15 cellular contexts compared by ENCODE assay signal in the genomic region with DNA sequence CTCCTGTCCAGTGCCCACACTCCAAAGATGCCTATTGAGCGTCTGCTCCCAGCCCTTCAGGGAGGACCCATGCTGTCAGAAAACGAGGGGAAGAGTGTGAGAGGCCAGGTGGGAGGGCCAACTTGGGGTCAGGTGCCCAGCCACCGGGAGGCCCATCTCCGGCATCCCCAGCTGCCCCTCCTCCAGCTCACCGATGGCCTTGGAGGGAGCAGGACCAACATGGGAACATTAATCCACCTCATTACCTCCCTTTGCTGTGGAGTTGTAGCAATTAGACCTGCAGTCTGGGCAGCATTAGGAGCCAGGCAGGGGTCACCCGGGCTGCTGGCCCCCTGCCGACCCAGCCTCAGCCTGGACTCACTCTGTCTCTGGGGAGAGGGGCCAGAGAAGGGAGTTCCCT. TPM values are rescaled to one million over a fixed set of nuclear protein-coding genes. Genes with fewer than 3 reads are reported as not detected.
A peak's percentile ranks its signal among the peaks of the same experiment; 100 is the strongest.
DNase-seq lines count a peak whose midpoint lies in the region; TF ChIP-seq lines count a peak whose summit lies in the region.
"Had no signal": no experiment of that assay in that cellular context is flagged by ENCODE, and none has a peak within 500 bp of the region (broad histone marks: within the 10 kb centered on the region; RNA-seq: fewer than 3 reads in every experiment).

No MANE protein-coding gene starts in this region.

- H3K27me3 Mint-ChIP-seq in CD14-positive monocyte (ENCODE audit: low read depth in 3 of 3) (peaks cover 15 to 28% (median 23%) of the 10 kb centered on the region in 3 donors), endodermal cell (ENCODE audit: insufficient read depth) (peaks cover 35% of the 10 kb centered on the region)
- H3K27me3 Mint-ChIP-seq in activated naive CD4-positive, alpha-beta T cell treated with anti-CD3 and anti-CD28 coated beads, Interleukin-2, amount 10 ng/mL, durations not matched to agents 7 days and 5 days: peaks cover 55% of the 10 kb centered on the region

- H3K9me3 Mint-ChIP-seq in CD14-positive monocyte (peaks cover under 1 to 13% (median 9%) of the 10 kb centered on the region in 7 donors), endodermal cell (no peaks in the 10 kb centered on the region)
- H3K9me3 Mint-ChIP-seq in activated naive CD4-positive, alpha-beta T cell treated with anti-CD3 and anti-CD28 coated beads, Interleukin-2, amount 10 ng/mL, durations not matched to agents 7 days and 5 days: peaks cover under 1% of the 10 kb centered on the region
- H3K9me3 Mint-ChIP-seq: HFFc6 had no signal

- H3K9ac ChIP-seq in endodermal cell (ENCODE audit: extremely low read depth, low read length, poor library complexity, severe bottlenecking): no peak overlapping the region

- H3K27me3 ChIP-seq in endodermal cell (ENCODE audit: control insufficient read depth, insufficient read depth, low read length, poor library complexity, severe bottlenecking): no peaks in the 10 kb centered on the region

- H3K36me3 Mint-ChIP-seq in CD14-positive monocyte (no peaks in the 10 kb centered on the region), endodermal cell (ENCODE audit: low read depth) (no peaks in the 10 kb centered on the region)
- no peaks in the 10 kb centered on the region for H3K36me3 Mint-ChIP-seq in activated naive CD4-positive, alpha-beta T cell treated with anti-CD3 and anti-CD28 coated beads, Interleukin-2, amount 10 ng/mL, durations not matched to agents 7 days and 5 days
- H3K36me3 Mint-ChIP-seq: CD8-positive, alpha-beta memory T cell had no signal

- H3K27ac Mint-ChIP-seq in CD14-positive monocyte (no peak overlapping the region), endodermal cell (no peak overlapping the region)
- H3K27ac Mint-ChIP-seq in activated naive CD4-positive, alpha-beta T cell treated with anti-CD3 and anti-CD28 coated beads, Interleukin-2, amount 10 ng/mL, durations not matched to agents 7 days and 5 days: no peak overlapping the region
- H3K27ac Mint-ChIP-seq: B cell; CD8-positive, alpha-beta memory T cell; HFFc6 had no signal

- WGBS in endodermal cell (ENCODE audit: insufficient coverage in 1 of 2, insufficient read length in 1 of 2), 2 experiments: 43 to 57% methylated on average over 4 to 7 of the region's 7 CpGs

- no peak overlapping the region for H3K4me3 ChIP-seq in endodermal cell (ENCODE audit: low read length)
- H3K4me3 ChIP-seq: HAP-1 had no signal

- CTCF ChIA-PET in activated naive CD4-positive, alpha-beta T cell treated with anti-CD3 and anti-CD28 coated beads, Interleukin-2, amount 10 ng/mL, durations not matched to agents 7 days and 5 days (lab: Charles Lee): no interaction called here

- TF ChIP-seq CTCF in CD14-positive monocyte (IDR thresholded peaks at IDR 0.05) (no peak), endodermal cell (conservative IDR thresholded peaks at IDR 0.05) (no peak)

- H3K4me1 ChIP-seq in endodermal cell (ENCODE audit: control insufficient read depth, insufficient read depth, low read length): no peaks in the 10 kb centered on the region
- H3K4me1 ChIP-seq: HAP-1 had no signal

- no peaks in the 10 kb centered on the region for H3K36me3 ChIP-seq in endodermal cell (ENCODE audit: control insufficient read depth, insufficient read depth, low read length)
- H3K36me3 ChIP-seq: HAP-1 had no signal

- H3K4me3 Mint-ChIP-seq in CD14-positive monocyte: no peak overlapping the region
- H3K4me3 Mint-ChIP-seq in endodermal cell: no peak overlapping the region
- no peak overlapping the region for H3K4me3 Mint-ChIP-seq in activated naive CD4-positive, alpha-beta T cell treated with anti-CD3 and anti-CD28 coated beads, Interleukin-2, amount 10 ng/mL, durations not matched to agents 7 days and 5 days
- H3K4me3 Mint-ChIP-seq: B cell; CD8-positive, alpha-beta memory T cell; HFFc6 had no signal

- no peaks in the 10 kb centered on the region for H3K9me3 ChIP-seq in endodermal cell (ENCODE audit: control insufficient read depth, low read length)
- H3K9me3 ChIP-seq: HAP-1 had no signal

- H3K4me1 Mint-ChIP-seq in CD14-positive monocyte: no peaks in the 10 kb centered on the region
- peaks cover 2% of the 10 kb centered on the region for H3K4me1 Mint-ChIP-seq in endodermal cell
- H3K4me1 Mint-ChIP-seq in activated naive CD4-positive, alpha-beta T cell treated with anti-CD3 and anti-CD28 coated beads, Interleukin-2, amount 10 ng/mL, durations not matched to agents 7 days and 5 days: no peaks in the 10 kb centered on the region
- H3K4me1 Mint-ChIP-seq: B cell; CD8-positive, alpha-beta memory T cell had no signal

- DNase-seq in CD14-positive monocyte (ENCODE audit: low spot score) (peak; percentile 30), NCI-H146 (lab: John Stamatoyannopoulos, UW) (peak; percentile 30), endodermal cell (peak; percentile 49), retina (peak; percentile 47), C1 segment of cervical spinal cord (lab: John Stamatoyannopoulos, UW) (no peak)
- no peak for DNase-seq in activated naive CD4-positive, alpha-beta T cell treated with anti-CD3 and anti-CD28 coated beads, Interleukin-2, amount 10 ng/mL, durations not matched to agents 7 days and 5 days
- no peak for DNase-seq in activated T-cell treated with anti-CD3 and anti-CD28 coated beads, Interleukin-2, amount 50 U/mL, for 48 hours
- DNase-seq: CD8-positive, alpha-beta memory T cell; DMS53; GF-D8; GOT3; HFFc6 had no signal

- intact Hi-C loops in CD14-positive monocyte (cut with micrococcal nuclease): no loop called here

- no peak overlapping the region for H3K27ac ChIP-seq in endodermal cell (ENCODE audit: low read depth, low read length)
- H3K27ac ChIP-seq: HL-60 had no signal

RNA-seq across cellular contexts. Expression of gene DLGAP4, which starts 25.0 kb away (rescaled TPM):
- polyA plus RNA-seq in CD14-positive monocyte: 10 to 100 TPM in 1 of 2 donors, 1 to 10 TPM in 1; 9.9 to 17.6 TPM
- total RNA-seq in endodermal cell: 10 to 100 TPM; 62.9 to 78.2 TPM
- polyA plus RNA-seq in endodermal cell (2013, experiment 1 of 2): 94.6 TPM
- 90.8 TPM for polyA plus RNA-seq in endodermal cell (2013, experiment 2 of 2)

Comparison
In these comparisons a context has a peak if more than half of its experiments do, and no peak if none do; other contexts are left out.
1. DNase-seq: peak in CD14-positive monocyte (single experiment), NCI-H146 (single experiment), endodermal cell (single experiment) and retina (single experiment); none in activated naive CD4-positive, alpha-beta T cell treated with anti-CD3 and anti-CD28 coated beads, Interleukin-2, amount 10 ng/mL, durations not matched to agents 7 days and 5 days (single experiment), activated T-cell treated with anti-CD3 and anti-CD28 coated beads, Interleukin-2, amount 50 U/mL, for 48 hours (0 of 2) and C1 segment of cervical spinal cord (0 of 14).